Comparison of ENCODE assay signal across 1 cellular context in genomic region chr16:31142109-31143035, GRCh38.
TF ChIP-seq lines count a peak whose summit lies in the region.

No MANE protein-coding gene starts in this region.

TF ChIP-seq in K562, 482 proteins besides CTCF, POLR2A, EP300 and RAD21 (continued from another document and continues in another):
- TF ChIP-seq SMARCB1 (IDR thresholded peaks at IDR 0.05; ENCODE audit: insufficient read length, low read depth) (no peak), ZBTB8A (IDR thresholded peaks at IDR 0.05; ENCODE audit: partially characterized antibody) (no peak), ZNF316 (IDR thresholded peaks at IDR 0.05) (no peak), SP2 (IDR thresholded peaks at IDR 0.05; ENCODE audit: extremely low read depth, low read depth, low read length, poor library complexity, severe bottlenecking) (no peak), ZNF212 (CRISPR knock-in tag; IDR thresholded peaks at IDR 0.05) (no peak), PTTG1 (tag; IDR thresholded peaks at IDR 0.05; ENCODE audit: low read depth) (no peak), MTF1 (CRISPR knock-in tag; IDR thresholded peaks at IDR 0.05; ENCODE audit: borderline replicate concordance) (no peak), STAG1 (CRISPR knock-in tag; IDR thresholded peaks at IDR 0.05; ENCODE audit: borderline replicate concordance) (no peak), BRD4 (IDR thresholded peaks at IDR 0.05) (no peak), FOXP1 (CRISPR knock-in tag; IDR thresholded peaks at IDR 0.05) (peak; percentile 37; the same call in 1 of the 2 replicates), CBX2 (IDR thresholded peaks at IDR 0.05; ENCODE audit: insufficient read depth, low read length, poor library complexity, severe bottlenecking) (no peak), DEAF1 (CRISPR knock-in tag; IDR thresholded peaks at IDR 0.05) (peak; percentile 70; the same call in 1 of the 2 replicates), REST (CRISPR knock-in tag; IDR thresholded peaks at IDR 0.05; ENCODE audit: low read depth) (peak; percentile 64; the same call in 1 of the 2 replicates), NR3C1 (CRISPR knock-in tag; IDR thresholded peaks at IDR 0.05) (no peak), RBBP5 (IDR thresholded peaks at IDR 0.05; ENCODE audit: borderline replicate concordance, insufficient read depth, low read length, poor library complexity, severe bottlenecking) (no peak), NR2C1 (IDR thresholded peaks at IDR 0.05) (no peak), NR2C1 (tag; IDR thresholded peaks at IDR 0.05) (no peak), FOXK1 (CRISPR knock-in tag; IDR thresholded peaks at IDR 0.05; ENCODE audit: borderline replicate concordance) (no peak), MCM3 (IDR thresholded peaks at IDR 0.05) (no peak), HCFC1 (IDR thresholded peaks at IDR 0.05; ENCODE audit: low read depth, low read length) (peak; percentile 43; the same call in 1 of the 2 replicates), SOX6 (IDR thresholded peaks at IDR 0.05) (no peak), NEUROD1 (IDR thresholded peaks at IDR 0.05; ENCODE audit: borderline replicate concordance, low read depth, low read length, partially characterized antibody) (peak; percentile 55), ESRRA (IDR thresholded peaks at IDR 0.05; ENCODE audit: borderline replicate concordance, low read depth) (peak; percentile 28; the same call in 1 of the 2 replicates), ZNF445 (CRISPR knock-in tag; IDR thresholded peaks at IDR 0.05; ENCODE audit: low read depth) (no peak), CGGBP1 (CRISPR knock-in tag; IDR thresholded peaks at IDR 0.05) (no peak), STAT6 (CRISPR knock-in tag; IDR thresholded peaks at IDR 0.05) (no peak), HMG20B (CRISPR knock-in tag; IDR thresholded peaks at IDR 0.05) (no peak), FUS (optimal IDR thresholded peaks at IDR 0.05; ENCODE audit: low read depth, low read length) (peak; percentile 91), FOXJ3 (CRISPR knock-in tag; IDR thresholded peaks at IDR 0.05) (no peak), PHB2 (IDR thresholded peaks at IDR 0.05; ENCODE audit: low read depth) (no peak), TEAD1 (CRISPR knock-in tag; IDR thresholded peaks at IDR 0.05) (peak in 1 of 2 experiments; percentile 26; a peak in 1 of 4 replicates), SMARCA5 (IDR thresholded peaks at IDR 0.05) (no peak), CHCHD3 (CRISPR knock-in tag; IDR thresholded peaks at IDR 0.05) (no peak), NRF1 (conservative IDR thresholded peaks at IDR 0.05 in 1 of 2, IDR thresholded peaks at IDR 0.05 in 1 of 2) (peak; percentile 68 to 75), EZH2 (IDR thresholded peaks at IDR 0.05; ENCODE audit: borderline replicate concordance, low read depth, low read length) (no peak), ZNF778 (CRISPR knock-in tag; IDR thresholded peaks at IDR 0.05) (no peak), TCF7L2 (IDR thresholded peaks at IDR 0.05; ENCODE audit: low read depth, low read length) (peak; percentile 37; the same call in 1 of the 2 replicates), RNF219 (CRISPR knock-in tag; IDR thresholded peaks at IDR 0.05) (no peak), MBD1 (CRISPR knock-in tag; IDR thresholded peaks at IDR 0.05) (peak; percentile 96), TRIM28 (IDR thresholded peaks at IDR 0.05) (no peak; the same call in 1 of the 2 replicates), MECOM (CRISPR knock-in tag; IDR thresholded peaks at IDR 0.05) (no peak), LARP7 (IDR thresholded peaks at IDR 0.05) (no peak), HNRNPLL (IDR thresholded peaks at IDR 0.05; ENCODE audit: low read depth, low read length, poor library complexity, severe bottlenecking) (peak; percentile 71), ZKSCAN3 (CRISPR knock-in tag; IDR thresholded peaks at IDR 0.05) (no peak), HDAC3 (IDR thresholded peaks at IDR 0.05; ENCODE audit: borderline replicate concordance, partially characterized antibody) (no peak), U2AF2 (optimal IDR thresholded peaks at IDR 0.05; ENCODE audit: low read depth, low read length) (no peak), POLR3G (IDR thresholded peaks at IDR 0.05; ENCODE audit: extremely low read depth, insufficient read length, insufficient replicate concordance) (no peak), ZBTB43 (CRISPR knock-in tag; IDR thresholded peaks at IDR 0.05) (no peak), SIN3A (IDR thresholded peaks at IDR 0.05; ENCODE audit: borderline replicate concordance in 2 of 2, control insufficient read depth in 1 of 2, low read depth in 2 of 2, low read length in 2 of 2) (peak; percentile 40 to 57; a peak in 2 of 4 replicates), STAT5A (IDR thresholded peaks at IDR 0.05; ENCODE audit: borderline replicate concordance, low read length) (no peak), ZNF280A (IDR thresholded peaks at IDR 0.05; ENCODE audit: low read depth, partially characterized antibody) (no peak), ZKSCAN1 (IDR thresholded peaks at IDR 0.05; ENCODE audit: low read depth, low read length) (peak; percentile 71), TAL1 (IDR thresholded peaks at IDR 0.05) (no peak), E4F1 (CRISPR knock-in tag; IDR thresholded peaks at IDR 0.05; ENCODE audit: borderline replicate concordance) (no peak)
